ENCODE assay signal across 20 cellular contexts in the genomic region with DNA sequence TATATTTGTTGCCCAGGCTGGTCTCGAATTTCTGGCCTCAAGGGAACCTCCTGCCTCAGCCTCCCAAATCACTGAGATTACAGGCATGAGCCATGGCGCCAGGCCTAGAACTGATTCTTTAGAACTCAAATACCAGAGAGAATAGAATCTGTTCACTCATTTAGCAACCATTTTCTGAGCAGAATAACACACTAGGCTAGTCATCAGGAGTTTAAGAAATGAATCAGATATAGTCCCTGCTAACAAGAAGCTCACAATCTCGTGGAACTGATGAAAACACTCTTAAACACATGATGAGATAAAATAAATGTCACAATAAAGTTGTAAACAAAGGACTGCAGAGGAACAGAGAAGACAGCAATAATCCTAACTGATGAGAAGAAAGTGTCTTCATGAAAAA. TPM values are rescaled to one million over a fixed set of nuclear protein-coding genes. Genes with fewer than 3 reads are reported as not detected.
DNase-seq lines count a peak whose midpoint lies in the region; TF ChIP-seq lines count a peak whose summit lies in the region.
"Had no signal": no experiment of that assay in that cellular context is flagged by ENCODE, and none has a peak within 500 bp of the region (broad histone marks: within the 10 kb centered on the region; RNA-seq: fewer than 3 reads in every experiment).

No MANE protein-coding gene starts in this region.

- H3K23ac ChIP-seq in trophoblast cell (ENCODE audit: low read length): no peak overlapping the region

- H3K4me3 ChIP-seq in epithelial cell of esophagus (ENCODE audit: low read length) (no peak overlapping the region), trophoblast cell (ENCODE audit: low read depth, low read length) (no peak overlapping the region)
- H3K4me3 ChIP-seq: transverse colon had no signal

- WGBS in trophoblast cell (ENCODE audit: extremely low coverage, insufficient coverage, insufficient read length): no CpG with 5 or more reads among the region's 3 CpGs

- H3K9me3 Mint-ChIP-seq in activated CD4-positive, alpha-beta T cell treated with anti-CD3 and anti-CD28 coated beads, Interleukin-2, amount 10 ng/mL, durations not matched to agents 24 days and 14 days: no peaks in the 10 kb centered on the region
- H3K9me3 Mint-ChIP-seq: activated naive CD8-positive, alpha-beta T cell treated with anti-CD3 and anti-CD28 coated beads for 36 hours; CD4-positive, alpha-beta T cell; natural killer cell treated with Interleukin-12 subunit alpha and Interleukin-12 subunit beta and Interleukin-15 and Interleukin-18, amount 100 ng/mL, for 72 hours had no signal

- H3K4me2 ChIP-seq in trophoblast cell (ENCODE audit: low read length): no peak overlapping the region

- H2BK120ac ChIP-seq in trophoblast cell (ENCODE audit: insufficient read depth, low read length, poor library complexity): no peak overlapping the region

- H3K4ac ChIP-seq in trophoblast cell (ENCODE audit: low read depth, low read length): no peak overlapping the region

- H2AK5ac ChIP-seq in trophoblast cell (ENCODE audit: low read length): no peak overlapping the region

- peaks cover 1% of the 10 kb centered on the region for H3K27me3 Mint-ChIP-seq in activated CD4-positive, alpha-beta T cell treated with anti-CD3 and anti-CD28 coated beads, Interleukin-2, amount 10 ng/mL, durations not matched to agents 24 days and 14 days
- H3K27me3 Mint-ChIP-seq: activated naive CD8-positive, alpha-beta T cell treated with anti-CD3 and anti-CD28 coated beads for 36 hours; natural killer cell treated with Interleukin-12 subunit alpha and Interleukin-12 subunit beta and Interleukin-15 and Interleukin-18, amount 100 ng/mL, for 72 hours had no signal

- H4K91ac ChIP-seq in trophoblast cell (ENCODE audit: low read depth, low read length): no peak overlapping the region

- DNase-seq in activated CD4-positive, alpha-beta T cell treated with anti-CD3 and anti-CD28 coated beads, Interleukin-2, amount 10 ng/mL, durations not matched to agents 24 days and 14 days: no peak
- DNase-seq in activated CD4-positive, alpha-beta T cell treated with anti-CD3 and anti-CD28 coated beads, Interleukin-2, amount 50 U/mL, for 1 hour: no peak
- DNase-seq in LHCN-M2 (ENCODE audit: low read depth): peak; percentile 21
- peak; percentile 26 for DNase-seq in epithelial cell of esophagus (ENCODE audit: low read depth)
- DNase-seq in trophoblast cell: peak; percentile 39 to 57
- no peak for DNase-seq in activated gamma-delta T cell treated with Interleukin-2 at 50 U/mL for 16 hours
- no peak for DNase-seq in cerebellar cortex (ENCODE audit: low spot score)
- no peak for DNase-seq in SKM-1 treated with dmso at 0.1 percent for 144 hours (lab: John Stamatoyannopoulos, UW; ENCODE audit: unreplicated experiment)
- DNase-seq: activated naive CD8-positive, alpha-beta T cell treated with anti-CD3 and anti-CD28 coated beads for 36 hours; activated T-cell treated with anti-CD3 and anti-CD28 coated beads, Interleukin-2, amount 50 U/mL, for 1 hour; CD4-positive, alpha-beta T cell; DMS53; kidney glomerular epithelial cell; mesendoderm; NCI-H2029; NCI-H524; RPMI8226; SW 1271; transverse colon had no signal

- no peak overlapping the region for H3K4me3 Mint-ChIP-seq in activated CD4-positive, alpha-beta T cell treated with anti-CD3 and anti-CD28 coated beads, Interleukin-2, amount 10 ng/mL, durations not matched to agents 24 days and 14 days
- H3K4me3 Mint-ChIP-seq: activated naive CD8-positive, alpha-beta T cell treated with anti-CD3 and anti-CD28 coated beads for 36 hours; CD4-positive, alpha-beta T cell; natural killer cell treated with Interleukin-12 subunit alpha and Interleukin-12 subunit beta and Interleukin-15 and Interleukin-18, amount 100 ng/mL, for 72 hours had no signal

- no peak overlapping the region for H3K14ac ChIP-seq in trophoblast cell (ENCODE audit: low read length)

- no peak overlapping the region for H3K18ac ChIP-seq in trophoblast cell (ENCODE audit: low read length)

- H3K27ac ChIP-seq in trophoblast cell (ENCODE audit: low read depth, low read length): no peak overlapping the region
- H3K27ac ChIP-seq: transverse colon had no signal

- no peak overlapping the region for H4K8ac ChIP-seq in trophoblast cell (ENCODE audit: low read depth, low read length)

- no peak overlapping the region for H2BK12ac ChIP-seq in trophoblast cell (ENCODE audit: low read length)

- no peaks in the 10 kb centered on the region for H3K9me3 ChIP-seq in trophoblast cell (ENCODE audit: insufficient read depth, low read depth, low read length)
- H3K9me3 ChIP-seq: transverse colon had no signal

- intact Hi-C loops in activated CD4-positive, alpha-beta T cell treated with anti-CD3 and anti-CD28 coated beads, Interleukin-2, amount 10 ng/mL, durations not matched to agents 24 days and 14 days (cut with micrococcal nuclease): no loop called here

- no peaks in the 10 kb centered on the region for H3K79me1 ChIP-seq in trophoblast cell (ENCODE audit: low read length)

- no peaks in the 10 kb centered on the region for H3K79me2 ChIP-seq in trophoblast cell (ENCODE audit: control insufficient read depth, insufficient read depth, low read length, poor library complexity)

- no peak overlapping the region for H2AFZ ChIP-seq in trophoblast cell (ENCODE audit: insufficient read depth, low read length, poor library complexity)

- H3K36me3 ChIP-seq in trophoblast cell (ENCODE audit: control insufficient read depth in 1 of 2, insufficient read depth in 2 of 2, low read length in 2 of 2): no peaks in the 10 kb centered on the region
- H3K36me3 ChIP-seq: transverse colon had no signal

- H3K27me3 ChIP-seq in trophoblast cell (ENCODE audit: insufficient read depth, low read length): no peaks in the 10 kb centered on the region
- H3K27me3 ChIP-seq: transverse colon had no signal

- H3K9ac ChIP-seq in trophoblast cell (ENCODE audit: low read length): no peak overlapping the region

- no peaks in the 10 kb centered on the region for H3K36me3 Mint-ChIP-seq in activated CD4-positive, alpha-beta T cell treated with anti-CD3 and anti-CD28 coated beads, Interleukin-2, amount 10 ng/mL, durations not matched to agents 24 days and 14 days (ENCODE audit: low read depth)
- H3K36me3 Mint-ChIP-seq: activated naive CD8-positive, alpha-beta T cell treated with anti-CD3 and anti-CD28 coated beads for 36 hours; natural killer cell treated with Interleukin-12 subunit alpha and Interleukin-12 subunit beta and Interleukin-15 and Interleukin-18, amount 100 ng/mL, for 72 hours had no signal

- no peaks in the 10 kb centered on the region for H3K4me1 ChIP-seq in trophoblast cell (ENCODE audit: control insufficient read depth in 1 of 2, insufficient read depth in 2 of 2, low read length in 2 of 2)
- H3K4me1 ChIP-seq: transverse colon had no signal

- TF ChIP-seq CTCF in epithelial cell of esophagus (IDR thresholded peaks at IDR 0.05; ENCODE audit: insufficient read depth, low read depth, low read length, missing control alignments): no peak

- peaks cover 7% of the 10 kb centered on the region for H3K4me1 Mint-ChIP-seq in activated CD4-positive, alpha-beta T cell treated with anti-CD3 and anti-CD28 coated beads, Interleukin-2, amount 10 ng/mL, durations not matched to agents 24 days and 14 days

- H3K27ac Mint-ChIP-seq in activated CD4-positive, alpha-beta T cell treated with anti-CD3 and anti-CD28 coated beads, Interleukin-2, amount 10 ng/mL, durations not matched to agents 24 days and 14 days: peak overlapping the region; percentile 23
- H3K27ac Mint-ChIP-seq: activated naive CD8-positive, alpha-beta T cell treated with anti-CD3 and anti-CD28 coated beads for 36 hours; CD4-positive, alpha-beta T cell; natural killer cell treated with Interleukin-12 subunit alpha and Interleukin-12 subunit beta and Interleukin-15 and Interleukin-18, amount 100 ng/mL, for 72 hours had no signal

- no peak overlapping the region for H4K12ac ChIP-seq in trophoblast cell (ENCODE audit: low read depth, low read length)

- no peak overlapping the region for H2BK5ac ChIP-seq in trophoblast cell (ENCODE audit: low read depth, low read length, poor library complexity)

RNA-seq across cellular contexts. Expression of a gene that starts 55.8 kb away (rescaled TPM):
- total RNA-seq in activated CD4-positive, alpha-beta T cell treated with anti-CD3 and anti-CD28 coated beads, Interleukin-2, amount 10 ng/mL, durations not matched to agents 24 days and 14 days: 8.9 and 9.6 TPM in 2 replicates
- 8.8 and 11.7 TPM in 2 replicates for total RNA-seq in LHCN-M2 (2014; rRNA removed)
- 12.0 TPM for polyA plus RNA-seq in LHCN-M2 (2012)
- polyA plus RNA-seq in trophoblast cell (2013): 9.8 and 10.3 TPM in 2 replicates

Comparison
In these comparisons a context has a peak if more than half of its experiments do, and no peak if none do; other contexts are left out.
1. DNase-seq: peak in LHCN-M2 (single experiment), epithelial cell of esophagus (single experiment) and trophoblast cell (2 of 2); none in activated CD4-positive, alpha-beta T cell treated with anti-CD3 and anti-CD28 coated beads, Interleukin-2, amount 10 ng/mL, durations not matched to agents 24 days and 14 days (single experiment), activated CD4-positive, alpha-beta T cell treated with anti-CD3 and anti-CD28 coated beads, Interleukin-2, amount 50 U/mL, for 1 hour (single experiment), activated gamma-delta T cell treated with Interleukin-2 at 50 U/mL for 16 hours (single experiment), cerebellar cortex (single experiment) and SKM-1 treated with dmso at 0.1 percent for 144 hours (single experiment).